ENCODE assay signal across 2 cellular contexts in genomic region chr1:203331224-203331623, GRCh38.
TF ChIP-seq lines count a peak whose summit lies in the region.

No MANE protein-coding gene starts in this region.

TF ChIP-seq in IMR-90, 13 proteins besides CTCF, POLR2A, EP300 and RAD21:
- TF ChIP-seq CEBPB (IDR thresholded peaks at IDR 0.05; ENCODE audit: low read depth, low read length), result no peak
- TF ChIP-seq MXI1 (IDR thresholded peaks at IDR 0.05; ENCODE audit: borderline replicate concordance, low read depth, low read length), result no peak
- no peak for TF ChIP-seq MAZ (IDR thresholded peaks at IDR 0.05; ENCODE audit: borderline replicate concordance, low read depth, low read length)
- TF ChIP-seq FOS (IDR thresholded peaks at IDR 0.05; ENCODE audit: low read depth, low read length), result no peak
- no peak for TF ChIP-seq RCOR1 (IDR thresholded peaks at IDR 0.05; ENCODE audit: insufficient replicate concordance, low read length)
- TF ChIP-seq MAFK (IDR thresholded peaks at IDR 0.05; ENCODE audit: low read depth, low read length), result peak; percentile 84
- TF ChIP-seq NFE2L2 (IDR thresholded peaks at IDR 0.05; ENCODE audit: low read depth, low read length), result peak; percentile 83
- TF ChIP-seq SMC3 (IDR thresholded peaks at IDR 0.05; ENCODE audit: low read depth, low read length), result no peak
- TF ChIP-seq RFX5 (IDR thresholded peaks at IDR 0.05; ENCODE audit: low read depth, low read length), result no peak

TF ChIP-seq in K562, 482 proteins besides CTCF, POLR2A, EP300 and RAD21:
- TF ChIP-seq E2F3 (CRISPR knock-in tag; IDR thresholded peaks at IDR 0.05), result no peak
- TF ChIP-seq SAFB2 (IDR thresholded peaks at IDR 0.05; ENCODE audit: borderline replicate concordance, low read depth, low read length, severe bottlenecking), result no peak
- TF ChIP-seq TRIM24 (IDR thresholded peaks at IDR 0.05), result no peak
- no peak for TF ChIP-seq RCOR1 (IDR thresholded peaks at IDR 0.05; ENCODE audit: borderline replicate concordance in 1 of 2, low read depth in 2 of 2, low read length in 2 of 2)
- TF ChIP-seq, protein P1, sequence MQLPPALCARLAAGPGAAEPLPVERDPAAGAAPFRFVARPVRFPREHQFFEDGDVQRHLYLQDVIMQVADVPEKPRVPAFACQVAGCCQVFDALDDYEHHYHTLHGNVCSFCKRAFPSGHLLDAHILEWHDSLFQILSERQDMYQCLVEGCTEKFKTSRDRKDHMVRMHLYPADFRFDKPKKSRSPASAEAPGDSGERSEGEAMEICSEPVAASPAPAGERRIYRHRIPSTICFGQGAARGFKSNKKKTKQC (CRISPR knock-in tag; IDR thresholded peaks at IDR 0.05), result no peak
- TF ChIP-seq C11orf30 (IDR thresholded peaks at IDR 0.05; ENCODE audit: low read depth), result peak; percentile 86
- peak; percentile 77 for TF ChIP-seq MAFF (IDR thresholded peaks at IDR 0.05; ENCODE audit: low read length)
- no peak for TF ChIP-seq CHD4 (IDR thresholded peaks at IDR 0.05; ENCODE audit: insufficient read depth, insufficient replicate concordance, low read depth, low read length, poor library complexity, severe bottlenecking)
- peak; percentile 61 for TF ChIP-seq NFE2 (IDR thresholded peaks at IDR 0.05; ENCODE audit: low read depth)
- TF ChIP-seq MAFK (IDR thresholded peaks at IDR 0.05; ENCODE audit: low read length), result peak; percentile 77
- peak; percentile 53; the same call in 1 of the 2 replicates for TF ChIP-seq NFE2L1 (tag; IDR thresholded peaks at IDR 0.05; ENCODE audit: borderline replicate concordance, low read depth)
- peak; percentile 92 for TF ChIP-seq ZNF316 (IDR thresholded peaks at IDR 0.05)
- TF ChIP-seq BMI1 (IDR thresholded peaks at IDR 0.05; ENCODE audit: low read length), result no peak
- no peak for TF ChIP-seq SIN3A (IDR thresholded peaks at IDR 0.05; ENCODE audit: borderline replicate concordance in 2 of 2, control insufficient read depth in 1 of 2, low read depth in 2 of 2, low read length in 2 of 2)
- peak; percentile 88 for TF ChIP-seq MAFG (tag; conservative IDR thresholded peaks at IDR 0.05)
